Comparison of ENCODE assay signal across 20 cellular contexts in the genomic region with DNA sequence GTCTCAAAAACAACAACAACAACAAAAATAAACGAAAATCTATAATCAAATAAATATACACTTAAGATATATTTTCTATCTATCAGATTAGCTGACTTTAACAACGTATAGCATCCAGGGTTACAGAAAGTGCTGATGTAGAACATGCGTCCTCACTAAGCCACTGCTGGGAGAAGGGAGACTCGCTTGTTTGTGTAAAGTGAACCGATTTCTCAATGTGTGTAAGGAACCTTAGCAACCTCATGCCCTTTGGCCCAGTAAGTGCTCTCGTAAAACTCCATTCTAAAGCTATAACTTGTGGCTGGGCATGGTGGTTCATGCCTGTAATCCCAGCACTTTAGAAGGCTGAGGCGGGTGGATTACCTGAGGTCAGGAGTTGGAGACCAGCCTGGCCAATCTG. TPM values are rescaled to one million over a fixed set of nuclear protein-coding genes. Genes with fewer than 3 reads are reported as not detected.
DNase-seq lines count a peak whose midpoint lies in the region; ATAC-seq, FAIRE-seq and TF ChIP-seq lines count a peak whose summit lies in the region.
"Had no signal": no experiment of that assay in that cellular context is flagged by ENCODE, and none has a peak within 500 bp of the region (broad histone marks: within the 10 kb centered on the region; RNA-seq: fewer than 3 reads in every experiment).

No MANE protein-coding gene starts in this region.

- no peak overlapping the region for H2BK12ac ChIP-seq in H1 (ENCODE audit: low read depth, low read length)

- intact Hi-C loops in mucosa of descending colon (cut with DNase I, micrococcal nuclease): no loop called here

- peak; percentile 78 for ATAC-seq in mucosa of descending colon
- ATAC-seq: gastrocnemius medialis had no signal

- no peak overlapping the region for H2BK20ac ChIP-seq in H1 (ENCODE audit: low read length)

- no peak overlapping the region for H2BK120ac ChIP-seq in H1 (replicated peaks; ENCODE audit: low read depth, low read length)

- no peak overlapping the region for H4K5ac ChIP-seq in H1 (ENCODE audit: insufficient read length, low read depth, low read length)

- no peak for TF ChIP-seq CTCF in 22Rv1 (IDR thresholded peaks at IDR 0.05)
- TF ChIP-seq CTCF in LNCaP clone FGC (IDR thresholded peaks at IDR 0.05; ENCODE audit: control insufficient read depth, extremely low read depth, insufficient read depth): no peak
- TF ChIP-seq CTCF in H1 (IDR thresholded peaks at IDR 0.05; ENCODE audit: control extremely low read depth in 1 of 3, insufficient read depth in 1 of 3, low read depth in 1 of 3, low read length in 3 of 3): no peak
- TF ChIP-seq CTCF in mucosa of descending colon (IDR thresholded peaks at IDR 0.05): no peak

- H2AFZ ChIP-seq in H1 (ENCODE audit: low read length): 0 out of 2 replicates have a peak overlapping the region, but pooled peaks have one; percentile 40

- POLR2A ChIA-PET in H1 (lab: Charles Lee; ENCODE audit: partially characterized antibody): interaction anchor here (1.5 kb wide), 1 partner anchor 23 kb away, joined by 7 read pairs; a partner anchor contains a TSS

- WGBS in H1 (ENCODE audit: extremely low coverage in 1 of 2, insufficient coverage in 1 of 2, insufficient read length in 1 of 2, insufficient replicate concordance in 2 of 2, low coverage in 1 of 2, low lambda C conversion rate in 2 of 2, missing lambda C conversion rate in 1 of 2), 2 experiments: 84% methylated on average over 7 of the region's 7 CpGs; no CpG with 5 or more reads in 1 of the 2 experiments

- no peak overlapping the region for H3K18ac ChIP-seq in H1 (ENCODE audit: extremely low read depth, low read length)

- no peak overlapping the region for H3K4me2 ChIP-seq in H1 (ENCODE audit: insufficient read depth in 1 of 2, low read depth in 2 of 2, low read length in 2 of 2)

- TF ChIP-seq EP300 in H1 (IDR thresholded peaks at IDR 0.05; ENCODE audit: borderline replicate concordance in 1 of 2, low read depth in 2 of 2, low read length in 2 of 2): no peak

- peaks cover 0 to 7% (median 0%) of the 10 kb centered on the region in 4 experiments; a peak in 3 of 7 replicates for H3K4me1 ChIP-seq in H1 (replicated peaks in 1 of 4; ENCODE audit: control insufficient read depth in 3 of 4, insufficient read depth in 4 of 4, low read length in 3 of 4)
- H3K4me1 ChIP-seq in mucosa of descending colon (ENCODE audit: low read depth): peaks cover 31% of the 10 kb centered on the region

- H2BK15ac ChIP-seq in H1 (ENCODE audit: low read length): no peak overlapping the region

- H2BK5ac ChIP-seq in H1 (ENCODE audit: low read depth, low read length): no peak overlapping the region

- H4K20me1 ChIP-seq in H1 (replicated peaks in 1 of 2; ENCODE audit: control insufficient read depth in 1 of 2, insufficient read depth in 2 of 2, low read length in 2 of 2): no peaks in the 10 kb centered on the region

- no peak for TF ChIP-seq POLR2A in H1 (IDR thresholded peaks at IDR 0.05; ENCODE audit: control extremely low read depth in 1 of 2, low read depth in 2 of 2, low read length in 2 of 2)

- no peak overlapping the region for H2AK5ac ChIP-seq in H1 (ENCODE audit: low read depth, low read length)

- no peak overlapping the region for H3K56ac ChIP-seq in H1 (replicated peaks; ENCODE audit: insufficient read length, low read depth, low read length)

- TF ChIP-seq RAD21 in H1 (IDR thresholded peaks at IDR 0.05 in 1 of 2, conservative IDR thresholded peaks at IDR 0.05 in 1 of 2; ENCODE audit: low read depth in 2 of 2, low read length in 2 of 2): no peak

- H3K36me3 ChIP-seq in H1 (ENCODE audit: control insufficient read depth in 2 of 4, insufficient read depth in 4 of 4, low read length in 3 of 4) (no peaks in the 10 kb centered on the region), mucosa of descending colon (ENCODE audit: low read depth) (no peaks in the 10 kb centered on the region)
- H3K36me3 ChIP-seq: gastrocnemius medialis had no signal

- H3K9me3 ChIP-seq in H1 (ENCODE audit: insufficient read depth in 2 of 2, low read depth in 1 of 2, low read length in 1 of 2): no peaks in the 10 kb centered on the region
- no peaks in the 10 kb centered on the region for H3K9me3 ChIP-seq in mucosa of descending colon
- H3K9me3 ChIP-seq: gastrocnemius medialis had no signal

- H3K79me2 ChIP-seq in H1 (ENCODE audit: control insufficient read depth in 1 of 2, insufficient read depth in 2 of 2, low read length in 2 of 2): no peaks in the 10 kb centered on the region

- H3K4ac ChIP-seq in H1 (replicated peaks; ENCODE audit: insufficient read length, low read depth, low read length): no peak overlapping the region

- H4K91ac ChIP-seq in H1 (replicated peaks; ENCODE audit: insufficient read length, low read length): no peak overlapping the region

- no peak overlapping the region for H3K14ac ChIP-seq in H1 (ENCODE audit: insufficient read length)

- H3K79me1 ChIP-seq in H1 (ENCODE audit: low read depth, low read length): no peaks in the 10 kb centered on the region

- no peak for FAIRE-seq in H1 (lab: Jason Lieb, UNC)
- FAIRE-seq: D721Med had no signal

- no peaks in the 10 kb centered on the region for H3K27me3 ChIP-seq in H1 (replicated peaks in 1 of 4; ENCODE audit: control insufficient read depth in 3 of 4, extremely low read depth in 1 of 4, insufficient read depth in 3 of 4, low read length in 3 of 4)
- H3K27me3 ChIP-seq: gastrocnemius medialis had no signal

- no peaks in the 10 kb centered on the region for H3K23me2 ChIP-seq in H1 (ENCODE audit: low read depth, low read length)

- H3K23ac ChIP-seq in H1 (ENCODE audit: insufficient read length): no peak overlapping the region

- CTCF ChIA-PET in H1 (lab: Charles Lee; ENCODE audit: partially characterized antibody): interaction anchor here (1.3 to 1.7 kb wide), 2 partner anchors 12 to 24 kb away, joined by 4 to 5 read pairs; a partner anchor contains a TSS

- H3K4me3 ChIP-seq in LNCaP clone FGC (ENCODE audit: low read depth, low read length) (no peak overlapping the region), H1 (ENCODE audit: extremely low read depth in 1 of 4, insufficient read depth in 2 of 4, low read depth in 3 of 4, low read length in 4 of 4) (no peak overlapping the region), mucosa of descending colon (no peak overlapping the region)
- H3K4me3 ChIP-seq: gastrocnemius medialis had no signal

- no peak overlapping the region for H4K8ac ChIP-seq in H1 (ENCODE audit: extremely low read depth, insufficient read depth, low read length)

- H3K9ac ChIP-seq in H1 (replicated peaks in 1 of 4; ENCODE audit: extremely low read depth in 1 of 4, low read depth in 3 of 4, low read length in 3 of 4): no peak overlapping the region

- H3K27ac ChIP-seq in 22Rv1: peak overlapping the region; percentile 68
- H3K27ac ChIP-seq in H1 (ENCODE audit: low read depth, low read length): no peak overlapping the region
- H3K27ac ChIP-seq: gastrocnemius medialis, RWPE1 had no signal

- peak; percentile 75 for DNase-seq in LNCaP clone FGC (ENCODE audit: low read depth)
- DNase-seq in H1 (ENCODE audit: low read depth in 1 of 2, low spot score in 2 of 2): no peak
- peak in 1 of 3 donors; percentile 89 for DNase-seq in mucosa of descending colon
- no peak for DNase-seq in activated CD4-positive, alpha-beta T cell treated with anti-CD3 and anti-CD28 coated beads for 48 hours
- no peak for DNase-seq in activated CD4-positive, CD25-positive, alpha-beta regulatory T cell (lab: John Stamatoyannopoulos, UW)
- no peak for DNase-seq in activated T-cell treated with anti-CD3 and anti-CD28 coated beads, Interleukin-2, amount 50 U/mL, for 48 hours
- DNase-seq in NCI-H446 (lab: John Stamatoyannopoulos, UW): no peak
- DNase-seq: ACHN; activated CD4-positive, CD25-positive, alpha-beta regulatory T cell treated with anti-CD3 and anti-CD28 coated beads, Interleukin-2, amount 50 U/mL, for 72 hours; activated naive CD4-positive, alpha-beta T cell treated with anti-CD3 and anti-CD28 coated beads, Interleukin-2, amount 50 U/mL, for 16 hours; C1 segment of cervical spinal cord; caudate nucleus; gastrocnemius medialis; NCI-H2029; NCI-H446 treated with DMSO at 0.1 percent for 48 hours; NK-92 treated with Interleukin-12 subunit alpha and Interleukin-12 subunit beta, amount 100 ng/mL, for 24 hours; T1000 had no signal

TF ChIP-seq in H1, 55 proteins besides CTCF, POLR2A, EP300 and RAD21 (continues in another document):
- no peak for TF ChIP-seq TAF7 (optimal IDR thresholded peaks at IDR 0.05; ENCODE audit: borderline replicate concordance, low read depth, low read length)
- no peak for TF ChIP-seq GTF2F1 (IDR thresholded peaks at IDR 0.05; ENCODE audit: borderline replicate concordance, low read depth, low read length)
- no peak for TF ChIP-seq SIN3A (conservative IDR thresholded peaks at IDR 0.05 in 1 of 2, IDR thresholded peaks at IDR 0.05 in 1 of 2; ENCODE audit: low read depth in 1 of 2, low read length in 2 of 2)
- TF ChIP-seq CBX8 (IDR thresholded peaks at IDR 0.05; ENCODE audit: borderline replicate concordance, low read depth, low read length): no peak
- no peak for TF ChIP-seq NRF1 (IDR thresholded peaks at IDR 0.05; ENCODE audit: low read depth, low read length)
- no peak for TF ChIP-seq CTBP2 (IDR thresholded peaks at IDR 0.05; ENCODE audit: borderline replicate concordance, insufficient read depth, insufficient read length, low read length)
- no peak for TF ChIP-seq KDM5A (IDR thresholded peaks at IDR 0.05; ENCODE audit: low read length)
- no peak for TF ChIP-seq RNF2 (IDR thresholded peaks at IDR 0.05; ENCODE audit: borderline replicate concordance, low read depth, low read length, missing control alignments, poor library complexity, severe bottlenecking)
- no peak for TF ChIP-seq EGR1 (IDR thresholded peaks at IDR 0.05; ENCODE audit: borderline replicate concordance, low read depth, low read length)
- TF ChIP-seq, protein P1, sequence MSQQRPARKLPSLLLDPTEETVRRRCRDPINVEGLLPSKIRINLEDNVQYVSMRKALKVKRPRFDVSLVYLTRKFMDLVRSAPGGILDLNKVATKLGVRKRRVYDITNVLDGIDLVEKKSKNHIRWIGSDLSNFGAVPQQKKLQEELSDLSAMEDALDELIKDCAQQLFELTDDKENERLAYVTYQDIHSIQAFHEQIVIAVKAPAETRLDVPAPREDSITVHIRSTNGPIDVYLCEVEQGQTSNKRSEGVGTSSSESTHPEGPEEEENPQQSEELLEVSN (IDR thresholded peaks at IDR 0.05): no peak
- no peak for TF ChIP-seq CBX5 (IDR thresholded peaks at IDR 0.05; ENCODE audit: low read depth, low read length)

RNA-seq across cellular contexts. Expression of a gene that starts 23.8 kb away (rescaled TPM):
- 24.4 and 25.9 TPM in 2 replicates for total RNA-seq in H1 (2021; fragmentation: NEBNext Ultra II Directional; extraction: Animal tissue kit (Norgen Biotek cat#: 25700))
- 49.7 and 59.5 TPM in 2 replicates for polyA plus RNA-seq in H1 (2011; rRNA removed)
- polyA plus RNA-seq in H1 (2011; cell fraction: cytosol; rRNA removed): 41.5 TPM
- 100 TPM for polyA plus RNA-seq in H1 (2011; cell fraction: nucleus; rRNA removed)
- 29.4 to 34.3 TPM (median 31.5 TPM) in 4 replicates for polyA plus RNA-seq in H1 (2012, experiment 1 of 2)
- 38.2 TPM for polyA plus RNA-seq in H1 (2012, experiment 2 of 2)
- 18.4 TPM for polyA plus RNA-seq in H1 (2013, experiment 1 of 2)
- polyA plus RNA-seq in H1 (2013, experiment 2 of 2): 18.3 TPM
- polyA minus RNA-seq in H1 (2011; rRNA and poly(A)+ RNA removed): 54.4 and 66.5 TPM in 2 replicates
- 24.7 TPM for polyA minus RNA-seq in H1 (2011; cell fraction: cytosol; rRNA and poly(A)+ RNA removed)
- polyA minus RNA-seq in H1 (2011; cell fraction: nucleus; rRNA and poly(A)+ RNA removed): 105 TPM
- total RNA-seq in mucosa of descending colon: 100 to 1,000 TPM; 134 to 180 (median 153) TPM
